Comparison of ENCODE assay signal across 1 cellular context in the genomic region with DNA sequence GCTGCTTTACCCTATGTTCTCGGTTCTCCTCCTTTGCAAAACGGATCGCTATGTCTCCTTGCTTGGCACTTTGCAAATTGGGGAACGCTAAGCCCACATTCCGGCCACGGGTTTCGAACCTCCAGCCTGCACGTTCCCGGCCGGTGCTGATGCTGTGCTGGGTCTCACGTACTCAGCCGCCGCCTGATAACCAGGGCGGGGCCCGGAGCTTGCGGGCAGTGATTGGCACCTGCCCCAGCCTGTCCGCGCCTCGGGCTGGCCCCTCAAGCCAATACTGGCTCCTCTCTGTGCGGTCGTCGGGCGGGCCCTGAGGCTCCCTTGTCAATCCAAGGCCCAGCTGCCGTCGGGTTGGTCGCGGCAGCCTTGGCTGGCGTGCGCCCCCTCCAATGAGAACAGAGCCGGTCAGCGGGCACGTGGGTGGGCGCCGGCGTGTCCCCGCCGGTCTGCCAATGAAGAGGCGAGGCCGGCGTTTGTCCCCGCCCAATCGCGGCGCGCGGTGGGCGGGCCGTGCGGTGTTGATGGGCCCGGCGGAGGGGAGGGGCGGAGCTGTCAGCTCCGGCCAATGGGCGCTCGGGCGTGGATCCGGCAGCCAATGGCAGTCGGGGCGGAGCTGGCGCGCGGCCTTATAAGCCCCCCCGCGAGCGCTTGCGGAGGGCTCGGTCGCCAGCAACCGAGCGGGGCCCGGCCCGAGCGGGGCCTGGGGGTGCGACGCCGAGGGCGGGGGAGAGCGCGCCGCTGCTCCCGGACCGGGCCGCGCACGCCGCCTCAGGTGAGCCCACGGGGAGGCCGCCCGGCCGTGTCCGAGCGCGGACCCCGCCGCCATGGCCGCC.
TF ChIP-seq lines count a peak whose summit lies in the region.

Gene KDM4B, plus strand, starts transcription at position 652 of the 830 bp plus-strand sequence. CDS start 63,778 bp downstream, outside the sequence.

TF ChIP-seq in HepG2, 621 proteins besides CTCF, POLR2A, EP300 and RAD21 (continued from another document and continues in another):
- TF ChIP-seq, protein P1, sequence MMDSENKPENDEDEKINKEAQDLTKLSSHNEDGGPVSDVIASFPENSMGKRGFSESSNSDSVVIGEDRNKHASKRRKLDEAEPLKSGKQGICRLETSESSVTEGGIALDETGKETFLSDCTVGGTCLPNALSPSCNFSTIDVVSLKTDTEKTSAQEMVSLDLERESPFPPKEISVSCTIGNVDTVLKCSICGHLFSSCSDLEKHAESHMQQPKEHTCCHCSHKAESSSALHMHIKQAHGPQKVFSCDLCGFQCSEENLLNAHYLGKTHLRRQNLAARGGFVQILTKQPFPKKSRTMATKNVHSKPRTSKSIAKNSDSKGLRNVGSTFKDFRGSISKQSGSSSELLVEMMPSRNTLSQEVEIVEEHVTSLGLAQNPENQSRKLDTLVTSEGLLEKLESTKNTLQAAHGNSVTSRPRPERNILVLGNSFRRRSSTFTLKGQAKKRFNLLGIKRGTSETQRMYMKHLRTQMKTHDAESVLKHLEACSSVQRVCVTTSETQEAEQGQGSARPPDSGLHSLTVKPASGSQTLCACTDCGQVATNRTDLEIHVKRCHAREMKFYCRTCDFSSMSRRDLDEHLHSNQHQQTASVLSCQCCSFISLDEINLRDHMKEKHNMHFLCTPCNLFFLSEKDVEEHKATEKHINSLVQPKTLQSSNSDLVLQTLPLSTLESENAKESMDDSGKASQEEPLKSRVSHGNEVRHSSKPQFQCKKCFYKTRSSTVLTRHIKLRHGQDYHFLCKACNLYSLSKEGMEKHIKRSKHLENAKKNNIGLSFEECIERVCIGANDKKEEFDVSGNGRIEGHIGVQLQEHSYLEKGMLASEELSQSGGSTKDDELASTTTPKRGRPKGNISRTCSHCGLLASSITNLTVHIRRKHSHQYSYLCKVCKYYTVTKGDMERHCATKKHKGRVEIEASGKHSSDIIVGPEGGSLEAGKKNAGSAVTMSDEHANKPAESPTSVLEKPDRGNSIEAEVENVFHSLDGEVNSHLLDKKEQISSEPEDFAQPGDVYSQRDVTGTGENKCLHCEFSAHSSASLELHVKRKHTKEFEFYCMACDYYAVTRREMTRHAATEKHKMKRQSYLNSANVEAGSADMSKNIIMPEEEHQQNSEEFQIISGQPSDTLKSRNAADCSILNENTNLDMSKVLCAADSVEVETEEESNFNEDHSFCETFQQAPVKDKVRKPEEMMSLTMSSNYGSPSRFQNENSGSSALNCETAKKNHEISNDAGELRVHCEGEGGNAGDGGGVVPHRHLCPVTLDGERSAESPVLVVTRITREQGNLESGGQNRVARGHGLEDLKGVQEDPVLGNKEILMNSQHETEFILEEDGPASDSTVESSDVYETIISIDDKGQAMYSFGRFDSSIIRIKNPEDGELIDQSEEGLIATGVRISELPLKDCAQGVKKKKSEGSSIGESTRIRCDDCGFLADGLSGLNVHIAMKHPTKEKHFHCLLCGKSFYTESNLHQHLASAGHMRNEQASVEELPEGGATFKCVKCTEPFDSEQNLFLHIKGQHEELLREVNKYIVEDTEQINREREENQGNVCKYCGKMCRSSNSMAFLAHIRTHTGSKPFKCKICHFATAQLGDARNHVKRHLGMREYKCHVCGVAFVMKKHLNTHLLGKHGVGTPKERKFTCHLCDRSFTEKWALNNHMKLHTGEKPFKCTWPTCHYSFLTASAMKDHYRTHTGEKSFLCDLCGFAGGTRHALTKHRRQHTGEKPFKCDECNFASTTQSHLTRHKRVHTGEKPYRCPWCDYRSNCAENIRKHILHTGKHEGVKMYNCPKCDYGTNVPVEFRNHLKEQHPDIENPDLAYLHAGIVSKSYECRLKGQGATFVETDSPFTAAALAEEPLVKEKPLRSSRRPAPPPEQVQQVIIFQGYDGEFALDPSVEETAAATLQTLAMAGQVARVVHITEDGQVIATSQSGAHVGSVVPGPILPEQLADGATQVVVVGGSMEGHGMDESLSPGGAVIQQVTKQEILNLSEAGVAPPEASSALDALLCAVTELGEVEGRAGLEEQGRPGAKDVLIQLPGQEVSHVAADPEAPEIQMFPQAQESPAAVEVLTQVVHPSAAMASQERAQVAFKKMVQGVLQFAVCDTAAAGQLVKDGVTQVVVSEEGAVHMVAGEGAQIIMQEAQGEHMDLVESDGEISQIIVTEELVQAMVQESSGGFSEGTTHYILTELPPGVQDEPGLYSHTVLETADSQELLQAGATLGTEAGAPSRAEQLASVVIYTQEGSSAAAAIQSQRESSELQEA (CRISPR knock-in tag; IDR thresholded peaks at IDR 0.05; ENCODE audit: not compliant biosample characterization): no peak
- TF ChIP-seq ERF (CRISPR knock-in tag; IDR thresholded peaks at IDR 0.05) (no peak; the same call in 1 of the 2 replicates), PAF1 (CRISPR knock-in tag; IDR thresholded peaks at IDR 0.05) (no peak), YY1 (IDR thresholded peaks at IDR 0.05; ENCODE audit: insufficient read depth, insufficient replicate concordance, low read depth, low read length) (peak; percentile 74), ZNF546 (CRISPR knock-in tag; conservative IDR thresholded peaks at IDR 0.05) (no peak), MED8 (CRISPR knock-in tag; IDR thresholded peaks at IDR 0.05; ENCODE audit: insufficient replicate concordance) (no peak), SMARCC2 (IDR thresholded peaks at IDR 0.05) (no peak), KLF6 (CRISPR knock-in tag; IDR thresholded peaks at IDR 0.05) (no peak), GTF2F1 (IDR thresholded peaks at IDR 0.05; ENCODE audit: low read length) (no peak), ZNF383 (CRISPR knock-in tag; IDR thresholded peaks at IDR 0.05; ENCODE audit: borderline replicate concordance) (no peak), AHR (CRISPR knock-in tag; IDR thresholded peaks at IDR 0.05) (no peak), SAFB2 (CRISPR knock-in tag; IDR thresholded peaks at IDR 0.05; ENCODE audit: borderline replicate concordance, low read depth) (no peak), NR0B2 (CRISPR knock-in tag; IDR thresholded peaks at IDR 0.05) (no peak), ZNF441 (CRISPR knock-in tag; IDR thresholded peaks at IDR 0.05; ENCODE audit: borderline replicate concordance) (peak; percentile 32; the same call in 1 of the 2 replicates), GATAD2A (CRISPR knock-in tag; IDR thresholded peaks at IDR 0.05) (no peak), SMAD3 (CRISPR knock-in tag; IDR thresholded peaks at IDR 0.05) (no peak), MATR3 (CRISPR knock-in tag; IDR thresholded peaks at IDR 0.05) (no peak), XBP1 (CRISPR knock-in tag; IDR thresholded peaks at IDR 0.05) (no peak), ZNF7 (CRISPR knock-in tag; IDR thresholded peaks at IDR 0.05) (no peak), PCBP2 (optimal IDR thresholded peaks at IDR 0.05; ENCODE audit: low read depth, low read length, poor library complexity, severe bottlenecking) (no peak), KLF16 (CRISPR knock-in tag; IDR thresholded peaks at IDR 0.05) (no peak), HINFP (CRISPR knock-in tag; IDR thresholded peaks at IDR 0.05; ENCODE audit: low read depth) (no peak), ZFP36L2 (CRISPR knock-in tag; IDR thresholded peaks at IDR 0.05) (no peak), NFE2 (CRISPR knock-in tag; IDR thresholded peaks at IDR 0.05) (no peak), PBX3 (CRISPR knock-in tag; IDR thresholded peaks at IDR 0.05; ENCODE audit: borderline replicate concordance) (peak; percentile 99; the same call in 1 of the 2 replicates), ZNF629 (CRISPR knock-in tag; conservative IDR thresholded peaks at IDR 0.05) (no peak), ELF3 (CRISPR knock-in tag; IDR thresholded peaks at IDR 0.05) (peak; percentile 32; the same call in 1 of the 2 replicates), GATA4 (IDR thresholded peaks at IDR 0.05; ENCODE audit: borderline replicate concordance, low read depth) (peak; percentile 77; the same call in 1 of the 2 replicates), JUND (CRISPR knock-in tag; IDR thresholded peaks at IDR 0.05) (no peak), ZBTB20 (CRISPR knock-in tag; IDR thresholded peaks at IDR 0.05; ENCODE audit: borderline replicate concordance, low read depth) (no peak; the same call in 1 of the 2 replicates), ETV5 (CRISPR knock-in tag; IDR thresholded peaks at IDR 0.05; ENCODE audit: borderline replicate concordance) (no peak), ZNF317 (CRISPR knock-in tag; IDR thresholded peaks at IDR 0.05) (no peak), ZNF724P (CRISPR knock-in tag; IDR thresholded peaks at IDR 0.05; ENCODE audit: borderline replicate concordance) (peak; percentile 73; the same call in 1 of the 2 replicates), MXI1 (IDR thresholded peaks at IDR 0.05; ENCODE audit: borderline replicate concordance, low read depth, low read length) (peak; percentile 57; the same call in 1 of the 3 replicates)
- TF ChIP-seq, protein P2, sequence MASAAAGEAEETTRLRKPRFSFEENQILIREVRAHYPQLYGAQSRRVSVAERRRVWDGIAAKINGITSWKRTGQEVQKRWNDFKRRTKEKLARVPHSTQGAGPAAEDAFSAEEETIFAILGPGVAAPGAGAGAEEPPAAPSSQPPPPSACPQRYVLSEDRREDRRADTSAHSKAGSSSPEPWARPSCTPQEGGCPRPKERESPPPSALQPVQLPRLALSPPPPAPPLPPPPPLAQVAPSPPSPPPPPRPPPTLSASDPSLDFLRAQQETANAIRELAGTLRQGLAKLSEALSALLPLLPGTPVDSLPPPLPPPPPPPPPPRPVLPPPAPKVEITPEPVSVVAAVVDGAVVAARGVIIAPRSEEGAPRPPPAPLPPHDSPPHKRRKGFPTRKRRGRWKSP (CRISPR knock-in tag; IDR thresholded peaks at IDR 0.05): no peak
- TF ChIP-seq, protein P3, sequence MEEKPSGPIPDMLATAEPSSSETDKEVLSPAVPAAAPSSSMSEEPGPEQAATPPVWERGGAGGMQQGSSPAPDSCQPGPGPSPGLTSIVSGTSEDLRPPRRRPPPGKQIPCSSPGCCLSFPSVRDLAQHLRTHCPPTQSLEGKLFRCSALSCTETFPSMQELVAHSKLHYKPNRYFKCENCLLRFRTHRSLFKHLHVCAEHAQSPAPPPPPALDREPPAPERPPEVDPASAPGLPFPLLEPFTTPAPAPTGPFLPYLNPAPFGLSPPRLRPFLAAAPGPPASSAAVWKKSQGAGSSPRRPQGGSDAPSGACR (CRISPR knock-in tag; IDR thresholded peaks at IDR 0.05): peak; percentile 76; the same call in 1 of the 2 replicates
- TF ChIP-seq, protein P4, sequence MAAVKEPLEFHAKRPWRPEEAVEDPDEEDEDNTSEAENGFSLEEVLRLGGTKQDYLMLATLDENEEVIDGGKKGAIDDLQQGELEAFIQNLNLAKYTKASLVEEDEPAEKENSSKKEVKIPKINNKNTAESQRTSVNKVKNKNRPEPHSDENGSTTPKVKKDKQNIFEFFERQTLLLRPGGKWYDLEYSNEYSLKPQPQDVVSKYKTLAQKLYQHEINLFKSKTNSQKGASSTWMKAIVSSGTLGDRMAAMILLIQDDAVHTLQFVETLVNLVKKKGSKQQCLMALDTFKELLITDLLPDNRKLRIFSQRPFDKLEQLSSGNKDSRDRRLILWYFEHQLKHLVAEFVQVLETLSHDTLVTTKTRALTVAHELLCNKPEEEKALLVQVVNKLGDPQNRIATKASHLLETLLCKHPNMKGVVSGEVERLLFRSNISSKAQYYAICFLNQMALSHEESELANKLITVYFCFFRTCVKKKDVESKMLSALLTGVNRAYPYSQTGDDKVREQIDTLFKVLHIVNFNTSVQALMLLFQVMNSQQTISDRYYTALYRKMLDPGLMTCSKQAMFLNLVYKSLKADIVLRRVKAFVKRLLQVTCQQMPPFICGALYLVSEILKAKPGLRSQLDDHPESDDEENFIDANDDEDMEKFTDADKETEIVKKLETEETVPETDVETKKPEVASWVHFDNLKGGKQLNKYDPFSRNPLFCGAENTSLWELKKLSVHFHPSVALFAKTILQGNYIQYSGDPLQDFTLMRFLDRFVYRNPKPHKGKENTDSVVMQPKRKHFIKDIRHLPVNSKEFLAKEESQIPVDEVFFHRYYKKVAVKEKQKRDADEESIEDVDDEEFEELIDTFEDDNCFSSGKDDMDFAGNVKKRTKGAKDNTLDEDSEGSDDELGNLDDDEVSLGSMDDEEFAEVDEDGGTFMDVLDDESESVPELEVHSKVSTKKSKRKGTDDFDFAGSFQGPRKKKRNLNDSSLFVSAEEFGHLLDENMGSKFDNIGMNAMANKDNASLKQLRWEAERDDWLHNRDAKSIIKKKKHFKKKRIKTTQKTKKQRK (IDR thresholded peaks at IDR 0.05; ENCODE audit: low read length): peak; percentile 77; the same call in 1 of the 2 replicates
- TF ChIP-seq, protein P5, sequence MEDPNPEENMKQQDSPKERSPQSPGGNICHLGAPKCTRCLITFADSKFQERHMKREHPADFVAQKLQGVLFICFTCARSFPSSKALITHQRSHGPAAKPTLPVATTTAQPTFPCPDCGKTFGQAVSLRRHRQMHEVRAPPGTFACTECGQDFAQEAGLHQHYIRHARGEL (CRISPR knock-in tag; IDR thresholded peaks at IDR 0.05): no peak
- TF ChIP-seq, protein P6, sequence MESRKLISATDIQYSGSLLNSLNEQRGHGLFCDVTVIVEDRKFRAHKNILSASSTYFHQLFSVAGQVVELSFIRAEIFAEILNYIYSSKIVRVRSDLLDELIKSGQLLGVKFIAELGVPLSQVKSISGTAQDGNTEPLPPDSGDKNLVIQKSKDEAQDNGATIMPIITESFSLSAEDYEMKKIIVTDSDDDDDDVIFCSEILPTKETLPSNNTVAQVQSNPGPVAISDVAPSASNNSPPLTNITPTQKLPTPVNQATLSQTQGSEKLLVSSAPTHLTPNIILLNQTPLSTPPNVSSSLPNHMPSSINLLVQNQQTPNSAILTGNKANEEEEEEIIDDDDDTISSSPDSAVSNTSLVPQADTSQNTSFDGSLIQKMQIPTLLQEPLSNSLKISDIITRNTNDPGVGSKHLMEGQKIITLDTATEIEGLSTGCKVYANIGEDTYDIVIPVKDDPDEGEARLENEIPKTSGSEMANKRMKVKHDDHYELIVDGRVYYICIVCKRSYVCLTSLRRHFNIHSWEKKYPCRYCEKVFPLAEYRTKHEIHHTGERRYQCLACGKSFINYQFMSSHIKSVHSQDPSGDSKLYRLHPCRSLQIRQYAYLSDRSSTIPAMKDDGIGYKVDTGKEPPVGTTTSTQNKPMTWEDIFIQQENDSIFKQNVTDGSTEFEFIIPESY (CRISPR knock-in tag; IDR thresholded peaks at IDR 0.05): peak; percentile 55; the same call in 1 of the 2 replicates
